ENCODE assay signal across 20 cellular contexts in the genomic region with DNA sequence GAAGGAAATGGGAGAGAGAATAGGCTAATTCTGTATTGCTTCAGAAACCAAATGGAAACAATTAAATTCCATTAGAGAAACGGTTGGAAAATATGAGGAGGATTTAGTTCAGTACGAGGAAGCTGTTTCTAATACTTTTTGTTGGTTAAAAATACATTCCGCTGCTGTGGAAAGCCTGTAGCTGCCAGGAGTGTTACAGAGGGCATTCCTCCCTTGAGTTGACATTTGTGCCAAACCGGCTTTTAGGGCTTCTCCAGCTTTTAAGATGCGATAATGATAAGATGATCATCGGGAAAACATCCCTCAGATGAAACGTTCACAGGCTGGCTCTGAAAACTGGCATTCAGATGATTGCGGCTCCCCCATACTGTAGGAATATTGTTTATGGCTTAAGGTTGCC.
DNase-seq lines count a peak whose midpoint lies in the region; ATAC-seq and TF ChIP-seq lines count a peak whose summit lies in the region.
"Had no signal": no experiment of that assay in that cellular context is flagged by ENCODE, and none has a peak within 500 bp of the region (broad histone marks: within the 10 kb centered on the region; RNA-seq: fewer than 3 reads in every experiment).

No MANE protein-coding gene starts in this region.

- H2BK120ac ChIP-seq in mesenchymal stem cell (ENCODE audit: low read depth, low read length) = no peak overlapping the region

- peak overlapping the region; percentile 43 for H3K4me3 ChIP-seq in coronary artery
- H3K4me3 ChIP-seq in mesenchymal stem cell (ENCODE audit: insufficient read depth in 1 of 2, low read depth in 1 of 2, low read length in 2 of 2) = peak overlapping the region in 1 of 2 experiments; percentile 60
- H3K4me3 ChIP-seq in thoracic aorta = peak overlapping the region; percentile 29
- no peak overlapping the region for H3K4me3 ChIP-seq in prostate gland
- no peak overlapping the region for H3K4me3 ChIP-seq in suprapubic skin
- H3K4me3 ChIP-seq: ascending aorta, BLaER1, colonic mucosa, HAP-1, left ventricle myocardium inferior, right lobe of liver, upper lobe of left lung had no signal

- H3K27me3 ChIP-seq in mesenchymal stem cell (ENCODE audit: control insufficient read depth in 1 of 2, insufficient read depth in 1 of 2, low read length in 2 of 2) = no peaks in the 10 kb centered on the region
- H3K27me3 ChIP-seq in thoracic aorta (replicated peaks; ENCODE audit: insufficient read depth) = no peaks in the 10 kb centered on the region
- no peaks in the 10 kb centered on the region for H3K27me3 ChIP-seq in prostate gland (replicated peaks; ENCODE audit: insufficient read depth)
- no peaks in the 10 kb centered on the region for H3K27me3 ChIP-seq in suprapubic skin
- H3K27me3 ChIP-seq: ascending aorta, BLaER1, colonic mucosa, right lobe of liver, upper lobe of left lung had no signal

- no peak overlapping the region for H3K23ac ChIP-seq in mesenchymal stem cell (ENCODE audit: low read length in 2 of 2)

- DNase-seq in HFFc6 (peak; percentile 71), coronary artery (ENCODE audit: low spot score) (no peak), mesenchymal stem cell (no peak), thoracic aorta (ENCODE audit: low spot score) (no peak), prostate gland (ENCODE audit: low spot score) (no peak), suprapubic skin (ENCODE audit: low spot score in 2 of 2) (no peak)
- no peak for DNase-seq in activated naive CD8-positive, alpha-beta T cell treated with anti-CD3 and anti-CD28 coated beads for 36 hours
- DNase-seq: Calu3, colonic mucosa, glutamatergic neuron, left ventricle myocardium inferior, NCI-H526, right lobe of liver, T-cell, upper lobe of left lung had no signal

- no peaks in the 10 kb centered on the region for H3K9me3 Mint-ChIP-seq in HFFc6
- H3K9me3 Mint-ChIP-seq in activated naive CD8-positive, alpha-beta T cell treated with anti-CD3 and anti-CD28 coated beads for 36 hours = no peaks in the 10 kb centered on the region
- H3K9me3 Mint-ChIP-seq: stimulated activated effector memory CD8-positive, alpha-beta T cell treated with anti-CD3 and anti-CD28 coated beads, Interleukin-12 subunit alpha, Interleukin-12 subunit beta, amount 100 ng/mL, for 72 hours; T-cell had no signal

- peak overlapping the region; percentile 71 for H3K9ac ChIP-seq in mesenchymal stem cell (ENCODE audit: low read length)
- H3K9ac ChIP-seq: BLaER1 had no signal

- H3K27ac Mint-ChIP-seq in HFFc6 = peak overlapping the region; percentile 76
- H3K27ac Mint-ChIP-seq in activated naive CD8-positive, alpha-beta T cell treated with anti-CD3 and anti-CD28 coated beads for 36 hours = no peak overlapping the region
- H3K27ac Mint-ChIP-seq: stimulated activated effector memory CD8-positive, alpha-beta T cell treated with anti-CD3 and anti-CD28 coated beads, Interleukin-12 subunit alpha, Interleukin-12 subunit beta, amount 100 ng/mL, for 72 hours; T-cell had no signal

- H4K8ac ChIP-seq in mesenchymal stem cell (ENCODE audit: low read length) = no peak overlapping the region

- H3K4me1 ChIP-seq in mesenchymal stem cell (ENCODE audit: control insufficient read depth, insufficient read depth, low read depth, low read length) (no peaks in the 10 kb centered on the region), thoracic aorta (ENCODE audit: control insufficient read depth in 1 of 2, low read depth in 2 of 2) (peaks cover 6 to 14% of the 10 kb centered on the region in 2 donors), prostate gland (replicated peaks) (no peaks in the 10 kb centered on the region), suprapubic skin (peaks cover 6% of the 10 kb centered on the region)
- H3K4me1 ChIP-seq: ascending aorta, colonic mucosa, left ventricle myocardium inferior, right lobe of liver, upper lobe of left lung had no signal

- no peaks in the 10 kb centered on the region for H3K9me3 ChIP-seq in mesenchymal stem cell (ENCODE audit: control insufficient read depth, low read length)
- no peaks in the 10 kb centered on the region for H3K9me3 ChIP-seq in thoracic aorta
- H3K9me3 ChIP-seq in prostate gland = no peaks in the 10 kb centered on the region
- no peaks in the 10 kb centered on the region for H3K9me3 ChIP-seq in suprapubic skin
- H3K9me3 ChIP-seq: ascending aorta, BLaER1, colonic mucosa, HAP-1, left ventricle myocardium inferior, right lobe of liver, upper lobe of left lung had no signal

- intact Hi-C loops in prostate gland (cut with DNase I) = no loop called here

- peaks cover 3% of the 10 kb centered on the region for H3K79me1 ChIP-seq in mesenchymal stem cell (replicated peaks; ENCODE audit: low read length, poor library complexity, severe bottlenecking)

- ATAC-seq in thoracic aorta (ENCODE audit: insufficient number of reproducible peaks, low FRiP score, low read depth) = no peak
- no peak for ATAC-seq in GM21619 (IDR thresholded peaks at IDR 0.05; ENCODE audit: unreplicated experiment)
- ATAC-seq: right lobe of liver; stimulated activated effector memory CD8-positive, alpha-beta T cell treated with anti-CD3 and anti-CD28 coated beads, Interleukin-12 subunit alpha, Interleukin-12 subunit beta, amount 100 ng/mL, for 72 hours; T-cell had no signal

- TF ChIP-seq POLR2A in prostate gland (IDR thresholded peaks at IDR 0.05) = no peak
- TF ChIP-seq POLR2A in suprapubic skin (IDR thresholded peaks at IDR 0.05) = no peak

- no peak overlapping the region for H4K91ac ChIP-seq in mesenchymal stem cell (ENCODE audit: low read length)

- WGBS in mesenchymal stem cell = 95% methylated on average over 8 of the region's 8 CpGs
- WGBS in prostate gland = 44% methylated on average over 8 of the region's 8 CpGs
- 48% methylated on average over 8 of the region's 8 CpGs for WGBS in suprapubic skin

- no peak overlapping the region for H3K4me2 ChIP-seq in mesenchymal stem cell (ENCODE audit: low read length, poor library complexity, severe bottlenecking)
- H3K4me2 ChIP-seq: BLaER1 had no signal

- no peak for TF ChIP-seq EP300 in suprapubic skin (IDR thresholded peaks at IDR 0.05)

- H3K14ac ChIP-seq in mesenchymal stem cell (ENCODE audit: low read length in 2 of 2) = no peak overlapping the region

- no peak overlapping the region for H3K18ac ChIP-seq in mesenchymal stem cell (ENCODE audit: low read depth in 1 of 2, low read length in 2 of 2)

- H2BK15ac ChIP-seq in mesenchymal stem cell (ENCODE audit: low read depth, poor library complexity, severe bottlenecking) = no peak overlapping the region

- H3K4ac ChIP-seq in mesenchymal stem cell (ENCODE audit: low read depth in 1 of 2, low read length in 2 of 2) = no peak overlapping the region

- H3K27me3 Mint-ChIP-seq in HFFc6 (ENCODE audit: insufficient read depth) = no peaks in the 10 kb centered on the region
- no peaks in the 10 kb centered on the region for H3K27me3 Mint-ChIP-seq in activated naive CD8-positive, alpha-beta T cell treated with anti-CD3 and anti-CD28 coated beads for 36 hours
- H3K27me3 Mint-ChIP-seq: T-cell had no signal

- H3K4me3 Mint-ChIP-seq in HFFc6 = peak overlapping the region; percentile 78
- no peak overlapping the region for H3K4me3 Mint-ChIP-seq in activated naive CD8-positive, alpha-beta T cell treated with anti-CD3 and anti-CD28 coated beads for 36 hours
- H3K4me3 Mint-ChIP-seq: stimulated activated effector memory CD8-positive, alpha-beta T cell treated with anti-CD3 and anti-CD28 coated beads, Interleukin-12 subunit alpha, Interleukin-12 subunit beta, amount 100 ng/mL, for 72 hours; T-cell had no signal

- H2BK5ac ChIP-seq in mesenchymal stem cell (ENCODE audit: low read depth, low read length, poor library complexity, severe bottlenecking) = no peak overlapping the region

- no peak overlapping the region for H2AFZ ChIP-seq in mesenchymal stem cell (ENCODE audit: low read depth, low read length)

- peak overlapping the region in 1 of 2 donors; percentile 33 for H3K27ac ChIP-seq in coronary artery
- H3K27ac ChIP-seq in mesenchymal stem cell (ENCODE audit: low read length, poor library complexity, severe bottlenecking) = no peak overlapping the region
- H3K27ac ChIP-seq in thoracic aorta = no peak overlapping the region
- no peak overlapping the region for H3K27ac ChIP-seq in prostate gland
- H3K27ac ChIP-seq in suprapubic skin = no peak overlapping the region
- H3K27ac ChIP-seq: ascending aorta, BLaER1, colonic mucosa, left ventricle myocardium inferior, right lobe of liver, upper lobe of left lung had no signal

- no peak overlapping the region for H2AK5ac ChIP-seq in mesenchymal stem cell (ENCODE audit: low read length, severe bottlenecking)

- H3K36me3 Mint-ChIP-seq in HFFc6 (ENCODE audit: low read depth) = peaks cover 16% of the 10 kb centered on the region
- peaks cover 15% of the 10 kb centered on the region for H3K36me3 Mint-ChIP-seq in activated naive CD8-positive, alpha-beta T cell treated with anti-CD3 and anti-CD28 coated beads for 36 hours
- H3K36me3 Mint-ChIP-seq: stimulated activated effector memory CD8-positive, alpha-beta T cell treated with anti-CD3 and anti-CD28 coated beads, Interleukin-12 subunit alpha, Interleukin-12 subunit beta, amount 100 ng/mL, for 72 hours; T-cell had no signal

- peak overlapping the region in 1 of 2 experiments; percentile 42 for H2BK12ac ChIP-seq in mesenchymal stem cell (ENCODE audit: low read length in 2 of 2)

- TF ChIP-seq CTCF in HFFc6 (IDR thresholded peaks at IDR 0.05) (no peak), coronary artery (IDR thresholded peaks at IDR 0.05) (no peak), thoracic aorta (IDR thresholded peaks at IDR 0.05) (no peak), prostate gland (IDR thresholded peaks at IDR 0.05) (no peak), suprapubic skin (IDR thresholded peaks at IDR 0.05) (no peak)

- peaks cover 76% of the 10 kb centered on the region for H3K4me1 Mint-ChIP-seq in HFFc6 (ENCODE audit: low read depth)
- peaks cover 35% of the 10 kb centered on the region for H3K4me1 Mint-ChIP-seq in activated naive CD8-positive, alpha-beta T cell treated with anti-CD3 and anti-CD28 coated beads for 36 hours

- H3K36me3 ChIP-seq in mesenchymal stem cell (ENCODE audit: control insufficient read depth in 1 of 2, insufficient read depth in 2 of 2, low read depth in 1 of 2, low read length in 2 of 2) (no peaks in the 10 kb centered on the region), thoracic aorta (no peaks in the 10 kb centered on the region), prostate gland (no peaks in the 10 kb centered on the region), suprapubic skin (no peaks in the 10 kb centered on the region)
- H3K36me3 ChIP-seq: ascending aorta, colonic mucosa, HAP-1, left ventricle myocardium inferior, right lobe of liver, upper lobe of left lung had no signal

Comparison
In these comparisons a context has a peak if more than half of its experiments do, and no peak if none do; other contexts are left out.
1. H3K4me3 ChIP-seq: peak in coronary artery (single experiment) and thoracic aorta (single experiment); none in prostate gland (0 of 2) and suprapubic skin (single experiment).